16 cellular contexts compared by ENCODE assay signal in genomic region chr7:29480934-29481625, GRCh38.
A peak's percentile ranks its signal among the peaks of the same experiment; 100 is the strongest.
DNase-seq lines count a peak whose midpoint lies in the region; ATAC-seq and TF ChIP-seq lines count a peak whose summit lies in the region.
"Had no signal": no experiment of that assay in that cellular context is flagged by ENCODE, and none has a peak within 500 bp of the region (broad histone marks: within the 10 kb centered on the region; RNA-seq: fewer than 3 reads in every experiment).

No MANE protein-coding gene starts in this region.

- no peaks in the 10 kb centered on the region for H3K9me3 ChIP-seq in Peyer's patch
- no peaks in the 10 kb centered on the region for H3K9me3 ChIP-seq in lung (ENCODE audit: control insufficient read depth in 2 of 2, insufficient read depth in 1 of 2, low read length in 1 of 2)
- no peaks in the 10 kb centered on the region for H3K9me3 ChIP-seq in stomach smooth muscle (ENCODE audit: control insufficient read depth in 2 of 2, low read length in 2 of 2)
- H3K9me3 ChIP-seq: BLaER1, spleen had no signal

- WGBS in lung, 2 donors, result 64 to 68% methylated on average over 5 of the region's 5 CpGs

- TF ChIP-seq POLR2A in Peyer's patch (IDR thresholded peaks at IDR 0.05), result no peak

- H3K27me3 ChIP-seq in Peyer's patch, result no peaks in the 10 kb centered on the region
- no peaks in the 10 kb centered on the region for H3K27me3 ChIP-seq in lung (ENCODE audit: control insufficient read depth, insufficient read depth)
- H3K27me3 ChIP-seq in stomach smooth muscle (ENCODE audit: control insufficient read depth in 1 of 2, insufficient read depth in 2 of 2, low read length in 2 of 2), result no peaks in the 10 kb centered on the region
- H3K27me3 ChIP-seq: BLaER1, spleen had no signal

- peak overlapping the region in 3 of 4 donors; percentile 60 to 85 (median 84) for H3K27ac ChIP-seq in Peyer's patch
- H3K27ac ChIP-seq in cingulate gyrus (ENCODE audit: low read depth, low read length), result peak overlapping the region; percentile 94
- H3K27ac ChIP-seq in lung (ENCODE audit: low read depth in 1 of 2, low read length in 1 of 2), result peak overlapping the region; percentile 11 to 69
- H3K27ac ChIP-seq in stomach smooth muscle (ENCODE audit: low read length), result peak overlapping the region; percentile 85
- H3K27ac ChIP-seq: BLaER1 had no signal

- H3K36me3 ChIP-seq in Peyer's patch (no peaks in the 10 kb centered on the region), lung (ENCODE audit: control insufficient read depth in 2 of 2, insufficient read depth in 2 of 2, low read length in 2 of 2) (no peaks in the 10 kb centered on the region), stomach smooth muscle (ENCODE audit: control insufficient read depth in 2 of 2, insufficient read depth in 2 of 2, low read length in 2 of 2) (no peaks in the 10 kb centered on the region)
- H3K36me3 ChIP-seq: BLaER1, spleen had no signal

- H3K4me3 ChIP-seq in Peyer's patch (peak overlapping the region in 3 of 4 donors; percentile 23 to 50 (median 47)), lung (no peak overlapping the region), stomach smooth muscle (ENCODE audit: low read length in 2 of 2) (peak overlapping the region; percentile 44 to 66)
- H3K4me3 ChIP-seq: BLaER1 had no signal

- TF ChIP-seq CTCF in Peyer's patch (IDR thresholded peaks at IDR 0.05), result no peak
- TF ChIP-seq CTCF in lung (IDR thresholded peaks at IDR 0.05; ENCODE audit: control extremely low read depth, extremely low read depth), result no peak

- no peak for ATAC-seq in lung (ENCODE audit: insufficient read depth, low FRiP score)
- ATAC-seq in GM21825 (IDR thresholded peaks at IDR 0.05; ENCODE audit: unreplicated experiment), result no peak
- ATAC-seq: PC-3, SK-N-SH treated with all-trans-retinoic acid at 6 μM for 48 hours had no signal

- DNase-seq in Peyer's patch (no peak), lung (ENCODE audit: low spot score) (no peak), cerebellar nuclear complex (lab: John Stamatoyannopoulos, UW) (no peak)
- DNase-seq in stimulated activated CD4-positive, alpha-beta T cell treated with anti-CD3 and anti-CD28 coated beads, Interleukin-12 subunit alpha, Interleukin-12 subunit beta, amount 100 ng/mL, for 4 hours, result no peak
- no peak for DNase-seq in stimulated activated CD4-positive, alpha-beta T cell treated with anti-CD3 and anti-CD28 coated beads, Interleukin-2, amount 100 ng/mL, for 48 hours
- DNase-seq: activated CD4-positive, alpha-beta memory T cell treated with anti-CD3 and anti-CD28 coated beads, Interleukin-2, amount 10 ng/mL, durations not matched to agents 7 days and 5 days; DND-41; foreskin melanocyte; nephron progenitor cell; PC-3; spleen had no signal

- peak overlapping the region; percentile 43 to 63 for H3K9ac ChIP-seq in stomach smooth muscle (ENCODE audit: low read length in 2 of 2)
- H3K9ac ChIP-seq: BLaER1 had no signal

- H3K4me1 ChIP-seq in Peyer's patch (peaks cover 0 to 4% (median 1%) of the 10 kb centered on the region in 4 donors), lung (ENCODE audit: control insufficient read depth in 2 of 2, insufficient read depth in 2 of 2, low read length in 2 of 2) (peaks cover 5 to 13% of the 10 kb centered on the region in 2 donors), stomach smooth muscle (ENCODE audit: control insufficient read depth, insufficient read depth, low read length) (peaks cover 35% of the 10 kb centered on the region)

Comparison
In these comparisons a context has a peak if more than half of its experiments do, and no peak if none do; other contexts are left out.
1. H3K27ac ChIP-seq: peak in every context shown above with its lines; median percentile 94 in cingulate gyrus; 85 in stomach smooth muscle; 84 in Peyer's patch; 40 in lung.